8 cellular contexts compared by ENCODE assay signal in the genomic region with DNA sequence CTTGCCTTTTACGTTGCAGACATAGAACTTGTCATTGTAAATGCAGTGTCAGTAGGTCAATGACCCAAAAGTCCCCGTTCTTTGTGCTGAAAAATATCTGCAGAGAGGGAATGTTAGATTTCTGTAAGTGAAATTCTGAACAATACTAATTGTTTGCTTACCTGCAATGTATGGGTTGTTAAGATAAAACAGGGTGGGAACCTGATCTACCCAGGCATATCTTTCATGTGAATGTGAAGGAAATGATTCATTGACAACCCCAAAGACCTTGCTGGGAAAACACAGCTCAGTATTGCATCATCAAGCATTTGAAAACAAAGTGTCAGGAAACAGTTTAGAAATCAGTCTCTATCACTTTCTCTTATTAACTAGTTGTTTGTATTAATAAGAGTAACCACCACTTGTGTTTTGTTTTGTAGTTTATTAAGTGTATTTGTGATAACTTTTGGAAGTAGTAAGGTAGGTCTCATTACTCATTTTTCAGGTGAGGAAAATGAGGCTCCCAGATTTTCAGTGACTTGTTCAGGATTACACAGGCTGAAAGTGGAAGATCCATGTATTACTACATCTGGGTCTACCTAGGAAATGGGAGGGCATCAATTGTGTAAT. TPM values are rescaled to one million over a fixed set of nuclear protein-coding genes. Genes with fewer than 3 reads are reported as not detected.
A peak's percentile ranks its signal among the peaks of the same experiment; 100 is the strongest.
DNase-seq lines count a peak whose midpoint lies in the region; ATAC-seq, FAIRE-seq and TF ChIP-seq lines count a peak whose summit lies in the region.

No MANE protein-coding gene starts in this region.

- BruUV-seq in A673 (replicated peaks; lab: Mats Ljungman, UMichigan): no TSS peak

- DNase-seq in A673 (ENCODE audit: low spot score) (peak; percentile 72), GM20000 (ENCODE audit: low spot score) (peak; percentile 28), RCC 7860 (ENCODE audit: low spot score) (peak; percentile 79), epithelial cell of esophagus (ENCODE audit: low read depth) (peak; percentile 95), non-pigmented ciliary epithelial cell (ENCODE audit: low read depth) (peak; percentile 88)

- intact Hi-C loops in A673 (cut with micrococcal nuclease; ENCODE audit: unreplicated experiment): loop anchor here (2.0 to 5.0 kb wide), 3 partner anchors 42 to 232 kb away; no protein-coding TSS in a partner anchor

- no peaks in the 10 kb centered on the region for H3K9me3 ChIP-seq in A673 (ENCODE audit: low read depth, low read length, poor library complexity, severe bottlenecking)

- peak; percentile 90 for FAIRE-seq in RCC 7860 (lab: Jason Lieb, UNC)

- CTCF ChIA-PET in A673 (lab: Charles Lee): no interaction called here

- H3K36me3 ChIP-seq in A673 (ENCODE audit: insufficient read depth, low read length, poor library complexity, severe bottlenecking): no peaks in the 10 kb centered on the region

- peaks cover 58% of the 10 kb centered on the region for H3K4me1 ChIP-seq in A673 (ENCODE audit: insufficient read depth, low read length, poor library complexity, severe bottlenecking)

- no peak for ATAC-seq in GM18502 (IDR thresholded peaks at IDR 0.05; ENCODE audit: poor library complexity, unreplicated experiment)
- ATAC-seq in HG02870 (IDR thresholded peaks at IDR 0.05; ENCODE audit: unreplicated experiment): no peak
- ATAC-seq in HG03139 (IDR thresholded peaks at IDR 0.05; ENCODE audit: unreplicated experiment): no peak

- TF ChIP-seq CTCF in A673 (conservative IDR thresholded peaks at IDR 0.05; ENCODE audit: low read depth, low read length): no peak
- TF ChIP-seq CTCF in GM20000 (IDR thresholded peaks at IDR 0.05; ENCODE audit: extremely low read depth, missing control alignments): no peak
- no peak for TF ChIP-seq CTCF in epithelial cell of esophagus (IDR thresholded peaks at IDR 0.05; ENCODE audit: insufficient read depth, low read depth, low read length, missing control alignments)

- no peaks in the 10 kb centered on the region for H3K27me3 ChIP-seq in A673 (replicated peaks; ENCODE audit: insufficient read depth, low read depth, low read length, poor library complexity)

- H3K4me3 ChIP-seq in A673 (ENCODE audit: low read depth, low read length, poor library complexity, severe bottlenecking) (no peak overlapping the region), epithelial cell of esophagus (ENCODE audit: low read length) (no peak overlapping the region)

- peak overlapping the region; percentile 83 for H3K27ac ChIP-seq in A673 (ENCODE audit: low read depth, low read length, poor library complexity, severe bottlenecking)

- POLR2A ChIA-PET in A673 (lab: Charles Lee; ENCODE audit: low non-redundant PET): interaction anchor here (0.6 to 0.7 kb wide), 3 partner anchors 16 to 1330 kb away, joined by 3 to 10 read pairs (median 3); no protein-coding TSS in a partner anchor

RNA-seq across cellular contexts. Expression of a gene that starts 57.9 kb away (rescaled TPM):
- total RNA-seq in A673 (2021): 395 and 440 TPM in 2 replicates

Comparison
In these comparisons a context has a peak if more than half of its experiments do, and no peak if none do; other contexts are left out.
1. DNase-seq: peak in every context shown above with its lines; median percentile 95 in epithelial cell of esophagus; 88 in non-pigmented ciliary epithelial cell; 79 in RCC 7860; 72 in A673; 28 in GM20000.